In genomic region chr1:179295356-179295755, GRCh38 we compare ENCODE assay signal across 8 cellular contexts. TPM values are rescaled to one million over a fixed set of nuclear protein-coding genes. Genes with fewer than 3 reads are reported as not detected.
A peak's percentile ranks its signal among the peaks of the same experiment; 100 is the strongest.
DNase-seq lines count a peak whose midpoint lies in the region; TF ChIP-seq lines count a peak whose summit lies in the region.

No MANE protein-coding gene starts in this region.

- no peaks in the 10 kb centered on the region for H3K9me2 ChIP-seq in DOHH2 (replicated peaks; ENCODE audit: control insufficient read depth, low read length)

- peak overlapping the region; percentile 79 for H3K4me2 ChIP-seq in DOHH2 (ENCODE audit: low read length)
- peak overlapping the region; percentile 95 for H3K4me2 ChIP-seq in OCI-LY3 (ENCODE audit: low read length)
- H3K4me2 ChIP-seq in osteoblast (ENCODE audit: insufficient read depth, low read length), result peak overlapping the region; percentile 89

- H3K9me3 ChIP-seq in DOHH2 (ENCODE audit: control insufficient read depth, insufficient read depth, low read length) (no peaks in the 10 kb centered on the region), OCI-LY3 (ENCODE audit: insufficient read depth, low read length) (no peaks in the 10 kb centered on the region), osteoblast (ENCODE audit: low read depth, low read length) (no peaks in the 10 kb centered on the region)
- H3K9me3 ChIP-seq in effector memory CD4-positive, alpha-beta T cell (ENCODE audit: control insufficient read depth, low read length), result no peaks in the 10 kb centered on the region

- DNase-seq in effector memory CD4-positive, alpha-beta T cell, result no peak
- DNase-seq in osteoblast (ENCODE audit: insufficient read length, low spot score, missing footprints) (peak; percentile 65), NCI-H1436 treated with DMSO at 0.1 percent for 48 hours (lab: John Stamatoyannopoulos, UW) (no peak), DMS114 treated with DMSO at 0.1 percent for 48 hours (lab: John Stamatoyannopoulos, UW; ENCODE audit: unreplicated experiment) (no peak), SW480 (ENCODE audit: low spot score) (no peak), NCI-H774 (lab: John Stamatoyannopoulos, UW) (no peak)

- H4K20me1 ChIP-seq in DOHH2 (ENCODE audit: control insufficient read depth, insufficient read depth, low read depth, low read length) (peaks cover 8% of the 10 kb centered on the region; the same call in 1 of the 2 replicates), OCI-LY3 (ENCODE audit: insufficient read depth, low read length) (no peaks in the 10 kb centered on the region), osteoblast (ENCODE audit: insufficient read depth, low read length) (peaks cover 27% of the 10 kb centered on the region)

- no peaks in the 10 kb centered on the region for H3K27me3 ChIP-seq in DOHH2 (ENCODE audit: control insufficient read depth, low read length)
- H3K27me3 ChIP-seq in OCI-LY3 (ENCODE audit: low read depth, low read length), result no peaks in the 10 kb centered on the region
- no peaks in the 10 kb centered on the region for H3K27me3 ChIP-seq in effector memory CD4-positive, alpha-beta T cell (replicated peaks; ENCODE audit: control insufficient read depth, insufficient read depth, low read length, poor library complexity, severe bottlenecking)
- H3K27me3 ChIP-seq in osteoblast (ENCODE audit: insufficient read depth, low read length), result no peaks in the 10 kb centered on the region

- H3F3A ChIP-seq in DOHH2 (ENCODE audit: control insufficient read depth, insufficient read depth), result no peaks in the 10 kb centered on the region

- no peak overlapping the region for H2AFZ ChIP-seq in OCI-LY3 (ENCODE audit: low read depth, low read length)
- no peak overlapping the region for H2AFZ ChIP-seq in osteoblast (ENCODE audit: low read length)

- H3K36me3 ChIP-seq in DOHH2 (ENCODE audit: control insufficient read depth, low read length) (peaks cover 6% of the 10 kb centered on the region), OCI-LY3 (replicated peaks; ENCODE audit: low read depth, low read length) (peaks cover 3% of the 10 kb centered on the region), osteoblast (ENCODE audit: insufficient read depth, low read length) (no peaks in the 10 kb centered on the region)
- H3K36me3 ChIP-seq in effector memory CD4-positive, alpha-beta T cell (ENCODE audit: control insufficient read depth, insufficient read depth, low read length), result no peaks in the 10 kb centered on the region

- H3K4me3 ChIP-seq in DOHH2 (ENCODE audit: low read length) (peak overlapping the region; percentile 96), OCI-LY3 (ENCODE audit: low read length) (peak overlapping the region; percentile 82), osteoblast (ENCODE audit: insufficient read depth, low read length) (peak overlapping the region; percentile 83)
- no peak overlapping the region for H3K4me3 ChIP-seq in effector memory CD4-positive, alpha-beta T cell (ENCODE audit: insufficient read depth, low read depth, low read length, poor library complexity, severe bottlenecking)

- H3K27ac ChIP-seq in DOHH2 (ENCODE audit: low read depth, low read length) (no peak overlapping the region), OCI-LY3 (ENCODE audit: low read length) (no peak overlapping the region), osteoblast (ENCODE audit: low read depth, low read length) (peak overlapping the region; percentile 71)
- peak overlapping the region; percentile 90 for H3K27ac ChIP-seq in effector memory CD4-positive, alpha-beta T cell (ENCODE audit: insufficient read depth, low read length, poor library complexity, severe bottlenecking)

- H3K9ac ChIP-seq in OCI-LY3 (ENCODE audit: low read length), result no peak overlapping the region

- no peak for TF ChIP-seq CTCF in DOHH2 (IDR thresholded peaks at IDR 0.05; ENCODE audit: low read depth, low read length, poor library complexity, severe bottlenecking)
- no peak for TF ChIP-seq CTCF in OCI-LY3 (IDR thresholded peaks at IDR 0.05; ENCODE audit: low read depth, low read length)
- no peak for TF ChIP-seq CTCF in osteoblast (IDR thresholded peaks at IDR 0.05; ENCODE audit: extremely low read depth, low read depth, low read length)

- H3K4me1 ChIP-seq in DOHH2 (ENCODE audit: control insufficient read depth, low read length) (peaks cover 48% of the 10 kb centered on the region), OCI-LY3 (ENCODE audit: low read length) (peaks cover 38% of the 10 kb centered on the region), osteoblast (ENCODE audit: insufficient read depth, low read length) (peaks cover 7% of the 10 kb centered on the region)
- H3K4me1 ChIP-seq in effector memory CD4-positive, alpha-beta T cell (ENCODE audit: control insufficient read depth, insufficient read depth, low read length, poor library complexity, severe bottlenecking), result peaks cover 30% of the 10 kb centered on the region

- H3K79me2 ChIP-seq in DOHH2 (ENCODE audit: control insufficient read depth, low read length) (peaks cover 63% of the 10 kb centered on the region), OCI-LY3 (ENCODE audit: low read length) (peaks cover 28% of the 10 kb centered on the region), osteoblast (ENCODE audit: insufficient read depth, low read length) (peaks cover 51% of the 10 kb centered on the region)

RNA-seq across cellular contexts. Expression of gene SOAT1, which starts 1.8 kb away (rescaled TPM):
- total RNA-seq in osteoblast, result 40.2 and 41.8 TPM in 2 replicates

Comparison
In these comparisons a context has a peak if more than half of its experiments do, and no peak if none do; other contexts are left out.
1. H3K27ac ChIP-seq: peak in effector memory CD4-positive, alpha-beta T cell (single experiment) and osteoblast (single experiment); none in DOHH2 (single experiment) and OCI-LY3 (single experiment).
2. Peak in every context shown above with its lines, with median percentiles within 50 percentile points of each other: H3K4me2 ChIP-seq.